ENCODE assay signal across 21 cellular contexts in genomic region chr10:77393821-77394501, GRCh38.
DNase-seq lines count a peak whose midpoint lies in the region; ATAC-seq, FAIRE-seq and TF ChIP-seq lines count a peak whose summit lies in the region.
"Had no signal": no experiment of that assay in that cellular context is flagged by ENCODE, and none has a peak within 500 bp of the region (broad histone marks: within the 10 kb centered on the region; RNA-seq: fewer than 3 reads in every experiment).

No MANE protein-coding gene starts in this region.

- H3K4me1 Mint-ChIP-seq in nephron, result peaks cover 84% of the 10 kb centered on the region
- no peaks in the 10 kb centered on the region for H3K4me1 Mint-ChIP-seq in activated T-helper 2 cell treated with anti-CD3 and anti-CD28 coated beads, Interferon-gamma antibody, Interleukin-2, Interleukin-4, amounts not matched to agents 10 μg/mL and 5 μg/mL and 100 μg/mL, durations not matched to agents 14 hours and 24 hours and 36 hours (ENCODE audit: low read depth)
- H3K4me1 Mint-ChIP-seq: activated CD4-positive, alpha-beta memory T cell treated with anti-CD3 and anti-CD28 coated beads, Interleukin-2, amount 10 ng/mL, durations not matched to agents 7 days and 5 days had no signal

- in situ Hi-C loops in brain microvascular endothelial cell (cut with HindIII; ENCODE audit: low pct_ligation_motif_present, low sequenced_read_pairs), result no loop called here

- no peak overlapping the region for H3K4me3 Mint-ChIP-seq in nephron
- H3K4me3 Mint-ChIP-seq in activated T-helper 2 cell treated with anti-CD3 and anti-CD28 coated beads, Interferon-gamma antibody, Interleukin-2, Interleukin-4, amounts not matched to agents 10 μg/mL and 5 μg/mL and 100 μg/mL, durations not matched to agents 14 hours and 24 hours and 36 hours (ENCODE audit: low read depth), result no peak overlapping the region
- H3K4me3 Mint-ChIP-seq: activated CD4-positive, alpha-beta memory T cell treated with anti-CD3 and anti-CD28 coated beads, Interleukin-2, amount 10 ng/mL, durations not matched to agents 7 days and 5 days; activated T-helper 1 cell treated with anti-CD3 and anti-CD28 coated beads, Interleukin-12 subunit alpha, Interleukin-12 subunit beta, Interleukin-2, Interleukin-4 antibody, amounts not matched to agents 30 ng/mL and 10 ng/mL and 1 ng/mL, durations not matched to agents 14 hours and 24 hours and 36 hours had no signal

- H3K36me3 ChIP-seq in bronchial epithelial cell (ENCODE audit: control insufficient read depth, insufficient read depth, low read length) (no peaks in the 10 kb centered on the region), brain microvascular endothelial cell (replicated peaks) (no peaks in the 10 kb centered on the region)
- H3K36me3 ChIP-seq: BLaER1, lower lobe of right lung, neutrophil had no signal

- intact Hi-C loops in cardiac septum (cut with DNase I), result loop anchor here (5.0 to 10.0 kb wide), 2 partner anchors 219 to 248 kb away; no protein-coding TSS in a partner anchor
- intact Hi-C loops in Right ventricle myocardium superior (cut with DNase I), result no loop called here
- intact Hi-C loops in activated T-helper 2 cell treated with anti-CD3 and anti-CD28 coated beads, Interferon-gamma antibody, Interleukin-2, Interleukin-4, amounts not matched to agents 10 μg/mL and 5 μg/mL and 100 μg/mL, durations not matched to agents 14 hours and 24 hours and 36 hours (cut with micrococcal nuclease), result loop anchor here (5.0 kb wide), 1 partner anchor 248 kb away; no protein-coding TSS in a partner anchor

- peak; percentile 60 for FAIRE-seq in bronchial epithelial cell (lab: Jason Lieb, UNC)
- FAIRE-seq: K562, small intestine had no signal

- H3K4me3 ChIP-seq in bronchial epithelial cell (ENCODE audit: low read depth, low read length) (no peak overlapping the region), brain microvascular endothelial cell (ENCODE audit: low read depth, low read length) (no peak overlapping the region)
- H3K4me3 ChIP-seq: BLaER1, K562, lower lobe of right lung had no signal

- TF ChIP-seq CTCF in bronchial epithelial cell (IDR thresholded peaks at IDR 0.05; ENCODE audit: insufficient read depth, low read length, severe bottlenecking) (no peak), nephron (IDR thresholded peaks at IDR 0.05; ENCODE audit: unreplicated experiment in 3 of 3) (no peak), GM20000 (IDR thresholded peaks at IDR 0.05; ENCODE audit: extremely low read depth, missing control alignments) (no peak), brain microvascular endothelial cell (IDR thresholded peaks at IDR 0.05; ENCODE audit: low read depth, low read length, missing control alignments) (no peak)

- H3K9me3 Mint-ChIP-seq in nephron, result no peaks in the 10 kb centered on the region
- no peaks in the 10 kb centered on the region for H3K9me3 Mint-ChIP-seq in activated T-helper 2 cell treated with anti-CD3 and anti-CD28 coated beads, Interferon-gamma antibody, Interleukin-2, Interleukin-4, amounts not matched to agents 10 μg/mL and 5 μg/mL and 100 μg/mL, durations not matched to agents 14 hours and 24 hours and 36 hours
- H3K9me3 Mint-ChIP-seq: activated CD4-positive, alpha-beta memory T cell treated with anti-CD3 and anti-CD28 coated beads, Interleukin-2, amount 10 ng/mL, durations not matched to agents 7 days and 5 days; activated T-helper 1 cell treated with anti-CD3 and anti-CD28 coated beads, Interleukin-12 subunit alpha, Interleukin-12 subunit beta, Interleukin-2, Interleukin-4 antibody, amounts not matched to agents 30 ng/mL and 10 ng/mL and 1 ng/mL, durations not matched to agents 14 hours and 24 hours and 36 hours had no signal

- peak; percentile 49 for DNase-seq in cardiac septum (ENCODE audit: low spot score)
- DNase-seq in Right ventricle myocardium superior, result no peak
- peak; percentile 79 for DNase-seq in bronchial epithelial cell (ENCODE audit: low read depth)
- DNase-seq in GM20000 (ENCODE audit: low spot score), result no peak
- DNase-seq in activated T-helper 2 cell treated with anti-CD3 and anti-CD28 coated beads, Interferon-gamma antibody, Interleukin-2, Interleukin-4, amounts not matched to agents 10 μg/mL and 5 μg/mL and 100 μg/mL, durations not matched to agents 14 hours and 24 hours and 36 hours (ENCODE audit: low spot score), result no peak
- DNase-seq in brain microvascular endothelial cell, result no peak
- DNase-seq: activated CD4-positive, alpha-beta memory T cell treated with anti-CD3 and anti-CD28 coated beads, Interleukin-2, amount 10 ng/mL, durations not matched to agents 7 days and 5 days; amygdala; cortex of kidney; lower lobe of right lung; NCI-H1930; NK-92 treated with Interleukin-12 subunit alpha and Interleukin-12 subunit beta, amount 100 ng/mL, for 24 hours; small intestine; stimulated activated naive CD8-positive, alpha-beta T cell treated with anti-CD3 and anti-CD28 coated beads, Interleukin-15, Interleukin-2, amounts not matched to agents 100 U/mL and 50 U/mL, for 24 hours had no signal

- H3K36me3 Mint-ChIP-seq in nephron (ENCODE audit: low read depth), result no peaks in the 10 kb centered on the region
- H3K36me3 Mint-ChIP-seq in activated T-helper 2 cell treated with anti-CD3 and anti-CD28 coated beads, Interferon-gamma antibody, Interleukin-2, Interleukin-4, amounts not matched to agents 10 μg/mL and 5 μg/mL and 100 μg/mL, durations not matched to agents 14 hours and 24 hours and 36 hours (ENCODE audit: low read depth), result no peaks in the 10 kb centered on the region

- H3K27ac Mint-ChIP-seq in nephron, result peak overlapping the region in 2 of 3 experiments; percentile 22 to 30
- H3K27ac Mint-ChIP-seq in activated T-helper 2 cell treated with anti-CD3 and anti-CD28 coated beads, Interferon-gamma antibody, Interleukin-2, Interleukin-4, amounts not matched to agents 10 μg/mL and 5 μg/mL and 100 μg/mL, durations not matched to agents 14 hours and 24 hours and 36 hours, result no peak overlapping the region
- H3K27ac Mint-ChIP-seq: activated CD4-positive, alpha-beta memory T cell treated with anti-CD3 and anti-CD28 coated beads, Interleukin-2, amount 10 ng/mL, durations not matched to agents 7 days and 5 days; activated T-helper 1 cell treated with anti-CD3 and anti-CD28 coated beads, Interleukin-12 subunit alpha, Interleukin-12 subunit beta, Interleukin-2, Interleukin-4 antibody, amounts not matched to agents 30 ng/mL and 10 ng/mL and 1 ng/mL, durations not matched to agents 14 hours and 24 hours and 36 hours had no signal

- ATAC-seq in Right ventricle myocardium superior (ENCODE audit: poor library complexity), result no peak
- ATAC-seq in GM18520 (IDR thresholded peaks at IDR 0.05; ENCODE audit: unreplicated experiment), result no peak
- ATAC-seq: HCT116; K562; stimulated activated naive CD8-positive, alpha-beta T cell treated with anti-CD3 and anti-CD28 coated beads, Interleukin-15, Interleukin-2, amounts not matched to agents 100 U/mL and 50 U/mL, for 24 hours had no signal

- H3K27me3 Mint-ChIP-seq in nephron (ENCODE audit: low read depth), result peaks cover 13% of the 10 kb centered on the region
- H3K27me3 Mint-ChIP-seq in activated T-helper 2 cell treated with anti-CD3 and anti-CD28 coated beads, Interferon-gamma antibody, Interleukin-2, Interleukin-4, amounts not matched to agents 10 μg/mL and 5 μg/mL and 100 μg/mL, durations not matched to agents 14 hours and 24 hours and 36 hours (ENCODE audit: low read depth), result no peaks in the 10 kb centered on the region
- H3K27me3 Mint-ChIP-seq: activated CD4-positive, alpha-beta memory T cell treated with anti-CD3 and anti-CD28 coated beads, Interleukin-2, amount 10 ng/mL, durations not matched to agents 7 days and 5 days had no signal

- H3K27me3 ChIP-seq in bronchial epithelial cell (ENCODE audit: control insufficient read depth, insufficient read depth, low read length), result no peaks in the 10 kb centered on the region
- H3K27me3 ChIP-seq in brain microvascular endothelial cell (replicated peaks), result no peaks in the 10 kb centered on the region
- H3K27me3 ChIP-seq: BLaER1 had no signal

- no peak overlapping the region for H3K27ac ChIP-seq in brain microvascular endothelial cell
- H3K27ac ChIP-seq: BLaER1, lower lobe of right lung, neutrophil had no signal

Comparison
In these comparisons a context has a peak if more than half of its experiments do, and no peak if none do; other contexts are left out.
1. DNase-seq: peak in cardiac septum (single experiment) and bronchial epithelial cell (single experiment); none in Right ventricle myocardium superior (single experiment), GM20000 (single experiment), activated T-helper 2 cell treated with anti-CD3 and anti-CD28 coated beads, Interferon-gamma antibody, Interleukin-2, Interleukin-4, amounts not matched to agents 10 μg/mL and 5 μg/mL and 100 μg/mL, durations not matched to agents 14 hours and 24 hours and 36 hours (single experiment) and brain microvascular endothelial cell (single experiment).